8 cellular contexts compared by ENCODE assay signal in genomic region chr6:30557683-30557981, GRCh38. TPM values are rescaled to one million over a fixed set of nuclear protein-coding genes. Genes with fewer than 3 reads are reported as not detected.
DNase-seq lines count a peak whose midpoint lies in the region; ATAC-seq and TF ChIP-seq lines count a peak whose summit lies in the region.

No MANE protein-coding gene starts in this region.

- in situ Hi-C loops in GM13976 (cut with MboI; ENCODE audit: low sequenced_read_pairs, unreplicated experiment) = no loop called here

- H3K4me2 ChIP-seq in OCI-LY1 (ENCODE audit: low read length) = peak overlapping the region; percentile 93

- no peaks in the 10 kb centered on the region for H3K27me3 ChIP-seq in OCI-LY1 (ENCODE audit: insufficient read depth, low read length)
- H3K27me3 ChIP-seq in naive thymus-derived CD4-positive, alpha-beta T cell (ENCODE audit: control insufficient read depth in 2 of 2, insufficient read depth in 2 of 2, low read length in 2 of 2) = no peaks in the 10 kb centered on the region

- peak overlapping the region; percentile 96 for H3K9ac ChIP-seq in OCI-LY1 (ENCODE audit: low read length)

- H3F3A ChIP-seq in OCI-LY1 (ENCODE audit: insufficient read depth, low read length) = no peaks in the 10 kb centered on the region

- peak overlapping the region; percentile 93 for H3K27ac ChIP-seq in OCI-LY1 (ENCODE audit: low read depth, low read length, poor library complexity, severe bottlenecking)
- H3K27ac ChIP-seq in naive thymus-derived CD4-positive, alpha-beta T cell (ENCODE audit: low read depth, low read length) = peak overlapping the region; percentile 97

- no peak for ATAC-seq in naive thymus-derived CD4-positive, alpha-beta T cell
- ATAC-seq in HG02852 (IDR thresholded peaks at IDR 0.05; ENCODE audit: unreplicated experiment) (no peak), HG02981 (IDR thresholded peaks at IDR 0.05; ENCODE audit: unreplicated experiment) (no peak), left colon (no peak)

- H3K4me3 ChIP-seq in OCI-LY1 (ENCODE audit: low read depth, low read length, poor library complexity, severe bottlenecking) (peak overlapping the region; percentile 93), choroid plexus epithelial cell (ENCODE audit: low read depth, low read length) (peak overlapping the region; percentile 97)
- H3K4me3 ChIP-seq in naive thymus-derived CD4-positive, alpha-beta T cell (ENCODE audit: low read length) = peak overlapping the region; percentile 97

- no peak for TF ChIP-seq CTCF in GM13976 (IDR thresholded peaks at IDR 0.05; ENCODE audit: borderline replicate concordance, control extremely low read depth, extremely low read depth, insufficient read depth, missing control alignments)
- TF ChIP-seq CTCF in OCI-LY1 (IDR thresholded peaks at IDR 0.05; ENCODE audit: low read length) = no peak
- TF ChIP-seq CTCF in choroid plexus epithelial cell (conservative IDR thresholded peaks at IDR 0.05; ENCODE audit: low read depth, low read length) = no peak

- H3K36me3 Mint-ChIP-seq in naive thymus-derived CD4-positive, alpha-beta T cell = peaks cover 5 to 22% (median 10%) of the 10 kb centered on the region in 5 donors

- H3K4me1 Mint-ChIP-seq in naive thymus-derived CD4-positive, alpha-beta T cell = peaks cover 25 to 64% (median 50%) of the 10 kb centered on the region in 7 donors

- POLR2A ChIA-PET in naive thymus-derived CD4-positive, alpha-beta T cell (lab: Charles Lee) = interaction anchor here (0.6 to 7.0 kb wide), 17 partner anchors 9 to 232 kb away, joined by 3 to 108 read pairs (median 4); partner anchors contain the start of genes ABCF1, MRPS18B, PPP1R10 and TRIM39

- H4K20me1 ChIP-seq in OCI-LY1 (ENCODE audit: insufficient read depth, low read length) = no peaks in the 10 kb centered on the region

- peak overlapping the region; percentile 92 to 100 (median 98) for H3K4me3 Mint-ChIP-seq in naive thymus-derived CD4-positive, alpha-beta T cell

- peaks cover 22% of the 10 kb centered on the region for H3K4me1 ChIP-seq in OCI-LY1 (ENCODE audit: insufficient read depth, low read length, severe bottlenecking)
- H3K4me1 ChIP-seq in naive thymus-derived CD4-positive, alpha-beta T cell (ENCODE audit: control insufficient read depth in 2 of 2, insufficient read depth in 2 of 2, low read length in 2 of 2) = peaks cover 8 to 19% of the 10 kb centered on the region in 2 donors

- H3K79me2 ChIP-seq in OCI-LY1 (ENCODE audit: insufficient read depth, low read length) = peaks cover 20% of the 10 kb centered on the region

- peaks cover 60% of the 10 kb centered on the region for H3K36me3 ChIP-seq in OCI-LY1 (ENCODE audit: insufficient read depth, low read length)
- peaks cover 0 to 41% (median 0%) of the 10 kb centered on the region in 3 experiments for H3K36me3 ChIP-seq in naive thymus-derived CD4-positive, alpha-beta T cell (ENCODE audit: control insufficient read depth in 2 of 3, insufficient read depth in 3 of 3, low read length in 3 of 3)

- DNase-seq in GM13976 (ENCODE audit: low spot score) = peak; percentile 60
- DNase-seq in choroid plexus epithelial cell (ENCODE audit: low read depth) = no peak
- DNase-seq in naive thymus-derived CD4-positive, alpha-beta T cell = no peak
- DNase-seq in left colon = no peak
- no peak for DNase-seq in HK-2 (ENCODE audit: unreplicated experiment)

- no peaks in the 10 kb centered on the region for H3K9me2 ChIP-seq in OCI-LY1 (ENCODE audit: low read depth, low read length)

- CTCF ChIA-PET in naive thymus-derived CD4-positive, alpha-beta T cell (lab: Charles Lee) = interaction anchor here (0.6 to 5.1 kb wide), 9 partner anchors 9 to 83 kb away, joined by 3 to 41 read pairs (median 3); partner anchors contain the start of gene ABCF1

- no peak overlapping the region for H2AFZ ChIP-seq in OCI-LY1 (ENCODE audit: low read length)

- intact Hi-C loops in naive thymus-derived CD4-positive, alpha-beta T cell (cut with micrococcal nuclease) = loop anchor here (2.0 to 5.0 kb wide), 6 partner anchors 125 to 1065 kb away; partner anchors contain the start of genes TRIM39 (in 2 of the 2), GTF2H4 (in 1 of the 2), PPP1R11 (in 1 of the 2) and PRRC2A (in 1 of the 2)
- intact Hi-C loops in left colon (cut with DNase I, micrococcal nuclease) = no loop called here

- no peaks in the 10 kb centered on the region for H3K27me3 Mint-ChIP-seq in naive thymus-derived CD4-positive, alpha-beta T cell

- H3K9me3 Mint-ChIP-seq in naive thymus-derived CD4-positive, alpha-beta T cell = peaks cover 0 to 5% (median 0%) of the 10 kb centered on the region in 11 donors

- H3K27ac Mint-ChIP-seq in naive thymus-derived CD4-positive, alpha-beta T cell = peak overlapping the region; percentile 98 to 100 (median 99)

- no peaks in the 10 kb centered on the region for H3K9me3 ChIP-seq in OCI-LY1 (ENCODE audit: low read length)
- H3K9me3 ChIP-seq in naive thymus-derived CD4-positive, alpha-beta T cell (ENCODE audit: control insufficient read depth in 2 of 3, low read length in 3 of 3) = no peaks in the 10 kb centered on the region

RNA-seq across cellular contexts. Expression of gene PRR3, which starts 0.5 kb away (rescaled TPM):
- total RNA-seq in naive thymus-derived CD4-positive, alpha-beta T cell = 10 to 100 TPM; 14.1 to 29.4 (median 23.3) TPM
- polyA plus RNA-seq in naive thymus-derived CD4-positive, alpha-beta T cell = 10 to 100 TPM; 11.1 to 14.4 TPM
- total RNA-seq in left colon = 1 to 10 TPM; 4.2 to 4.7 TPM

RNA-seq across cellular contexts. Expression of gene GNL1, which starts 1.3 kb away (rescaled TPM):
- total RNA-seq in naive thymus-derived CD4-positive, alpha-beta T cell = 100 to 1,000 TPM in 2 of 5 experiments, 10 to 100 TPM in 3; 56.0 to 190 (median 73.1) TPM
- polyA plus RNA-seq in naive thymus-derived CD4-positive, alpha-beta T cell = 10 to 100 TPM; 27.7 to 29.6 TPM
- 10 to 100 TPM; 42.6 to 43.8 TPM for total RNA-seq in left colon

RNA-seq across cellular contexts. Expression of gene ABCF1, which starts 13.6 kb away (rescaled TPM):
- total RNA-seq in naive thymus-derived CD4-positive, alpha-beta T cell = 100 to 1,000 TPM in 1 of 5 experiments, 10 to 100 TPM in 4; 65.1 to 116 (median 86.6) TPM
- polyA plus RNA-seq in naive thymus-derived CD4-positive, alpha-beta T cell = 10 to 100 TPM; 25.2 to 45.5 TPM
- 10 to 100 TPM; 41.7 to 52.0 TPM for total RNA-seq in left colon

RNA-seq across cellular contexts. Expression of gene PPP1R10, which starts 59.4 kb away (rescaled TPM):
- total RNA-seq in naive thymus-derived CD4-positive, alpha-beta T cell = 100 to 1,000 TPM; 108 to 286 (median 146) TPM
- polyA plus RNA-seq in naive thymus-derived CD4-positive, alpha-beta T cell = 10 to 100 TPM; 21.6 to 23.6 TPM
- 10 to 100 TPM; 73.6 to 74.8 TPM for total RNA-seq in left colon

Comparison
In these comparisons a context has a peak if more than half of its experiments do, and no peak if none do; other contexts are left out.
1. intact Hi-C loops: an anchor here in naive thymus-derived CD4-positive, alpha-beta T cell (2.0 to 5.0 kb wide); none called in left colon.